ENCODE assay signal across 9 cellular contexts in the genomic region with DNA sequence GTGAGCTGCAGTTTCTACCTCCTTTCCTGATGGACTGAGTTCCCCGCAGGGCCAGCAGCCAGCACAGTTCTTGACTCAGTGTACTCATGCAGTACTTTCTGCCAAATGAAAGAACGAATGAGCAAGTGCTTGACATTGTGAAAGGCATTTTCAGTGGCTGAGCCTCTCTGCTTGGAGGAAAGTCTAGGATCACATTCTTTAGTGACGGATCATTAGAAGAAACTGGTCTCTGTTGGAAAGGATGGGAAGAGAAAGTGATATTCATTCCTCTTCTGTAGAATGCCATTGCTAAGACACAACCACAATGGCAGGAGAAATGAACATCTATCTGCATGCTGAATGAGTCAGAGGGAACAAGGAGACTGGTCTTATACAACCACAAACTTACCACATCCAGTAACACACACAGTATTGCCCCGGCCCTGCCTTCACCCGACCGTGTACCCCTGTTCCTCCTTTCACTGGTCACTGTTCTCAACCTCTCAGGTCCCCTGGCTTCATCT.
DNase-seq lines count a peak whose midpoint lies in the region; ATAC-seq and TF ChIP-seq lines count a peak whose summit lies in the region.
"Had no signal": no experiment of that assay in that cellular context is flagged by ENCODE, and none has a peak within 500 bp of the region (broad histone marks: within the 10 kb centered on the region; RNA-seq: fewer than 3 reads in every experiment).

No MANE protein-coding gene starts in this region.

- H3K36me3 ChIP-seq in brain microvascular endothelial cell (replicated peaks) (no peaks in the 10 kb centered on the region), psoas muscle (ENCODE audit: insufficient read depth in 1 of 2, low read depth in 1 of 2) (no peaks in the 10 kb centered on the region), neuronal stem cell (replicated peaks in 1 of 2; ENCODE audit: control insufficient read depth in 2 of 2, insufficient read depth in 2 of 2, low read length in 2 of 2) (no peaks in the 10 kb centered on the region)

- no peak overlapping the region for H2BK120ac ChIP-seq in neuronal stem cell (ENCODE audit: low read depth, low read length)

- intact Hi-C loops in psoas muscle (cut with DNase I), result no loop called here

- no peak overlapping the region for H2BK15ac ChIP-seq in neuronal stem cell (ENCODE audit: low read length)

- no peaks in the 10 kb centered on the region for H3K4me1 ChIP-seq in psoas muscle
- H3K4me1 ChIP-seq in neuronal stem cell (ENCODE audit: control insufficient read depth in 2 of 2, insufficient read depth in 1 of 2, low read depth in 1 of 2, low read length in 2 of 2), result peaks cover 2 to 13% of the 10 kb centered on the region in 2 donors

- ATAC-seq in GM18858 (IDR thresholded peaks at IDR 0.05; ENCODE audit: unreplicated experiment) (peak; percentile 74), psoas muscle (peak in 3 of 4 donors; percentile 15 to 40 (median 35)), GM19324 (IDR thresholded peaks at IDR 0.05; ENCODE audit: low FRiP score, unreplicated experiment) (no peak)

- H2AK5ac ChIP-seq in neuronal stem cell (ENCODE audit: low read depth, low read length), result no peak overlapping the region

- no peaks in the 10 kb centered on the region for H3K79me1 ChIP-seq in neuronal stem cell (ENCODE audit: low read depth, low read length)

- H2BK12ac ChIP-seq in neuronal stem cell (ENCODE audit: low read length), result no peak overlapping the region

- in situ Hi-C loops in brain microvascular endothelial cell (cut with HindIII; ENCODE audit: low pct_ligation_motif_present, low sequenced_read_pairs), result no loop called here

- no peak overlapping the region for H3K27ac ChIP-seq in HL-60 (replicated peaks)
- peak overlapping the region; percentile 13 for H3K27ac ChIP-seq in brain microvascular endothelial cell
- H3K27ac ChIP-seq in psoas muscle, result no peak overlapping the region
- H3K27ac ChIP-seq in neuronal stem cell (replicated peaks; ENCODE audit: low read length), result no peak overlapping the region

- no peak overlapping the region for H3K9ac ChIP-seq in neuronal stem cell (ENCODE audit: low read depth, low read length, poor library complexity)

- H2BK5ac ChIP-seq in neuronal stem cell (ENCODE audit: low read length), result no peak overlapping the region

- H3K4me2 ChIP-seq in neuronal stem cell (ENCODE audit: insufficient read depth, low read length, poor library complexity, severe bottlenecking), result no peak overlapping the region

- DNase-seq in HL-60 (ENCODE audit: low read depth in 1 of 2, low spot score in 1 of 2) (peak; percentile 25 to 43), brain microvascular endothelial cell (peak; percentile 78), psoas muscle (no peak), HK-2 (ENCODE audit: unreplicated experiment) (no peak), neuronal stem cell (ENCODE audit: low spot score) (no peak)
- DNase-seq in stimulated activated CD4-positive, alpha-beta T cell treated with anti-CD3 and anti-CD28 coated beads, Interleukin-4, amount 100 ng/mL, for 4 hours, result no peak
- DNase-seq: SHP77 treated with DMSO at 0.1 percent for 48 hours had no signal

- H2AFZ ChIP-seq in neuronal stem cell (ENCODE audit: low read length), result no peak overlapping the region

- H4K8ac ChIP-seq in neuronal stem cell (ENCODE audit: low read depth, low read length), result no peak overlapping the region

- no peak overlapping the region for H3K23ac ChIP-seq in neuronal stem cell (ENCODE audit: low read depth, low read length, poor library complexity)

- no peak overlapping the region for H4K91ac ChIP-seq in neuronal stem cell (ENCODE audit: low read depth, low read length, poor library complexity)

- WGBS in psoas muscle, 3 donors, result 72 to 87% (median 81%) methylated on average over 6 of the region's 6 CpGs
- no CpG with 5 or more reads among the region's 6 CpGs for WGBS in neuronal stem cell (ENCODE audit: extremely low coverage in 2 of 2, insufficient read length in 2 of 2, insufficient replicate concordance in 1 of 2), 2 donors

- H3K9me3 ChIP-seq in psoas muscle (no peaks in the 10 kb centered on the region), neuronal stem cell (replicated peaks in 1 of 2; ENCODE audit: control insufficient read depth in 2 of 2, insufficient read depth in 1 of 2, low read depth in 1 of 2, low read length in 2 of 2) (no peaks in the 10 kb centered on the region)

- no peak for TF ChIP-seq CTCF in HL-60 (IDR thresholded peaks at IDR 0.05; ENCODE audit: insufficient read depth, low read length)
- no peak for TF ChIP-seq CTCF in brain microvascular endothelial cell (IDR thresholded peaks at IDR 0.05; ENCODE audit: low read depth, low read length, missing control alignments)
- no peak for TF ChIP-seq CTCF in psoas muscle (IDR thresholded peaks at IDR 0.05)

- H3K4ac ChIP-seq in neuronal stem cell (ENCODE audit: low read length), result no peak overlapping the region

- H3K18ac ChIP-seq in neuronal stem cell (ENCODE audit: low read length), result no peak overlapping the region

- H3K4me3 ChIP-seq in HL-60 (replicated peaks; ENCODE audit: insufficient read depth, low read length), result no peak overlapping the region
- H3K4me3 ChIP-seq in brain microvascular endothelial cell (ENCODE audit: low read depth, low read length), result no peak overlapping the region
- no peak overlapping the region for H3K4me3 ChIP-seq in psoas muscle
- no peak overlapping the region for H3K4me3 ChIP-seq in neuronal stem cell (ENCODE audit: low read length in 2 of 2)

- H3K27me3 ChIP-seq in HL-60 (ENCODE audit: insufficient read depth, poor library complexity, severe bottlenecking) (no peaks in the 10 kb centered on the region), brain microvascular endothelial cell (replicated peaks) (no peaks in the 10 kb centered on the region), psoas muscle (ENCODE audit: insufficient read depth in 3 of 3, low read length in 2 of 3) (no peaks in the 10 kb centered on the region), neuronal stem cell (ENCODE audit: control insufficient read depth in 3 of 3, insufficient read depth in 3 of 3, low read depth in 1 of 3, low read length in 3 of 3) (no peaks in the 10 kb centered on the region)

- H3K14ac ChIP-seq in neuronal stem cell (ENCODE audit: low read length), result no peak overlapping the region

Comparison
In these comparisons a context has a peak if more than half of its experiments do, and no peak if none do; other contexts are left out.
1. DNase-seq: peak in HL-60 (2 of 2) and brain microvascular endothelial cell (single experiment); none in psoas muscle (0 of 2), HK-2 (single experiment), neuronal stem cell (single experiment) and stimulated activated CD4-positive, alpha-beta T cell treated with anti-CD3 and anti-CD28 coated beads, Interleukin-4, amount 100 ng/mL, for 4 hours (0 of 2).